Comparison of ENCODE assay signal across 8 cellular contexts in the genomic region with DNA sequence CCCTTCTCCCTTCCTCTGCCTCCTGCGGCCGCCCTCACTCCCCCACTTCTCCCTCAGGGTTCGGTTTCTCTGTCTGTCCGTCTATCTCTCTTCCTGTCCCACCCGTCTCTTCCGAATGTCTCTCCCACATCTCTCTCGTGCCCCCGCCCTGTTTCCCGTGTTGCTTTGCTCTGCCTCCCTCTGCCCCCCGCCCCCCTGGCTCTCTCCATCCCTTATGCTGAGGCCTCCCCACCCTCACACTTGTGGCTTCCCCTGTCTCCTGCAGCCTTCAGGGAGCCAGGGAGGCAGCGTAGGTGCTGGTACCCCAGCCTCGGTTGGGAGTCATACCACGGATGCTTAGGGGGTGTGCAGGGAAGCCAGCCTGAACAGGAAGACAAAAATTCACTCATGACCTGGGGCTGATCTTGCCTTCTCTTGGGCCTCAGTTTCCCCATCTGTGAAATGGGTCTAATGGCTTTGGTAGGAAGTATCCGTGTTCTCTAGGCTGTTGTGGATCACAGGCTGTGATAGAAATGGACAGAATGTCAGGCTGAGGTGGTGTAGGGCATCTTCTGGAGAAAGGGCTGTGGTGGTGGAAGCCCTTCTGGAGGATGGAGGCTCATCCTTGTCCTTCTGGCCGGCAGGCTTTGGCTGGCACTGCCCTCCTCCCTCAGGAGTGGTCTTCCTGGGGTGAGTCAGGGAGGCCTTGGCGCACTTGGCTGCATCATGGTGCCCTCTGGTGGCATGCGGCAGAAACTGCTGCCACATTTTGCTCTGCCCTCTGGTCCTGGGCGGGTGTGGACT. TPM values are rescaled to one million over a fixed set of nuclear protein-coding genes. Genes with fewer than 3 reads are reported as not detected.
A peak's percentile ranks its signal among the peaks of the same experiment; 100 is the strongest.
DNase-seq lines count a peak whose midpoint lies in the region; ATAC-seq and TF ChIP-seq lines count a peak whose summit lies in the region.

No MANE protein-coding gene starts in this region.

- H3K36me3 ChIP-seq in esophagus muscularis mucosa: no peaks in the 10 kb centered on the region

- no peaks in the 10 kb centered on the region for H3K36me3 Mint-ChIP-seq in CD4-positive, alpha-beta T cell (ENCODE audit: low read depth)
- no peaks in the 10 kb centered on the region for H3K36me3 Mint-ChIP-seq in natural killer cell treated with Interleukin-12 subunit alpha and Interleukin-12 subunit beta and Interleukin-15 and Interleukin-18, amount 100 ng/mL, for 72 hours

- H3K27ac Mint-ChIP-seq in CD4-positive, alpha-beta T cell: no peak overlapping the region
- no peak overlapping the region for H3K27ac Mint-ChIP-seq in natural killer cell treated with Interleukin-12 subunit alpha and Interleukin-12 subunit beta and Interleukin-15 and Interleukin-18, amount 100 ng/mL, for 72 hours

- CTCF ChIA-PET in CD4-positive, alpha-beta T cell (lab: Charles Lee): interaction anchor here (0.9 to 2.7 kb wide), 2 partner anchors 84 to 149 kb away, joined by 3 to 7 read pairs; no protein-coding TSS in a partner anchor

- TF ChIP-seq EP300 in esophagus muscularis mucosa (IDR thresholded peaks at IDR 0.05): no peak

- H3K9me3 Mint-ChIP-seq in CD4-positive, alpha-beta T cell: no peaks in the 10 kb centered on the region
- H3K9me3 Mint-ChIP-seq in natural killer cell treated with Interleukin-12 subunit alpha and Interleukin-12 subunit beta and Interleukin-15 and Interleukin-18, amount 100 ng/mL, for 72 hours: no peaks in the 10 kb centered on the region

- H3K4me3 ChIP-seq in HL-60 (replicated peaks; ENCODE audit: insufficient read depth, low read length): no peak overlapping the region
- no peak overlapping the region for H3K4me3 ChIP-seq in esophagus muscularis mucosa

- ATAC-seq in CD4-positive, alpha-beta T cell (ENCODE audit: poor library complexity): peak; percentile 46
- peak in 1 of 2 donors; percentile 74 for ATAC-seq in natural killer cell treated with Interleukin-12 subunit alpha and Interleukin-12 subunit beta and Interleukin-15 and Interleukin-18, amount 100 ng/mL, for 72 hours
- no peak for ATAC-seq in GM21447 (IDR thresholded peaks at IDR 0.05; ENCODE audit: unreplicated experiment)

- peak; percentile 86 for TF ChIP-seq CTCF in CD4-positive, alpha-beta T cell (IDR thresholded peaks at IDR 0.05)
- TF ChIP-seq CTCF in HL-60 (IDR thresholded peaks at IDR 0.05; ENCODE audit: insufficient read depth, low read length): peak; percentile 83
- TF ChIP-seq CTCF in esophagus muscularis mucosa (IDR thresholded peaks at IDR 0.05): peak; percentile 88 to 97 (median 93)

- H3K27me3 ChIP-seq in CD4-positive, alpha-beta T cell (ENCODE audit: control insufficient read depth, insufficient read depth, low read length): no peaks in the 10 kb centered on the region
- H3K27me3 ChIP-seq in HL-60 (ENCODE audit: insufficient read depth, poor library complexity, severe bottlenecking): no peaks in the 10 kb centered on the region
- no peaks in the 10 kb centered on the region for H3K27me3 ChIP-seq in esophagus muscularis mucosa

- POLR2A ChIA-PET in CD4-positive, alpha-beta T cell (lab: Charles Lee): no interaction called here

- H3K27ac ChIP-seq in CD4-positive, alpha-beta T cell (ENCODE audit: low read depth, low read length): no peak overlapping the region
- H3K27ac ChIP-seq in HL-60 (replicated peaks) (no peak overlapping the region), esophagus muscularis mucosa (replicated peaks in 1 of 4) (no peak overlapping the region)

- WGBS in esophagus muscularis mucosa: 61% methylated on average over 18 of the region's 18 CpGs

- H3K9me3 ChIP-seq in CD4-positive, alpha-beta T cell (ENCODE audit: control insufficient read depth, low read length): no peaks in the 10 kb centered on the region
- no peaks in the 10 kb centered on the region for H3K9me3 ChIP-seq in esophagus muscularis mucosa

- no peak overlapping the region for H3K4me3 Mint-ChIP-seq in CD4-positive, alpha-beta T cell
- no peak overlapping the region for H3K4me3 Mint-ChIP-seq in natural killer cell treated with Interleukin-12 subunit alpha and Interleukin-12 subunit beta and Interleukin-15 and Interleukin-18, amount 100 ng/mL, for 72 hours

- peak; percentile 36 to 67 (median 49) for DNase-seq in CD4-positive, alpha-beta T cell
- DNase-seq in HL-60 (ENCODE audit: low read depth in 1 of 2, low spot score in 1 of 2) (peak; percentile 45 to 52), NOMO-1 treated with dmso at 0.1 percent for 144 hours (lab: John Stamatoyannopoulos, UW; ENCODE audit: unreplicated experiment) (peak; percentile 23), activated T-cell treated with anti-CD3 and anti-CD28 coated beads for 24 hours (ENCODE audit: low read depth) (peak; percentile 52), esophagus muscularis mucosa (ENCODE audit: extremely low spot score) (no peak)
- peak; percentile 82 for DNase-seq in natural killer cell treated with Interleukin-12 subunit alpha and Interleukin-12 subunit beta and Interleukin-15 and Interleukin-18, amount 100 ng/mL, for 72 hours (ENCODE audit: low spot score)
- DNase-seq in stimulated activated naive CD4-positive, alpha-beta T cell (lab: John Stamatoyannopoulos, UW): peak in 5 of 6 experiments; percentile 34 to 64 (median 37)

- no peak for TF ChIP-seq POLR2A in esophagus muscularis mucosa (IDR thresholded peaks at IDR 0.05; ENCODE audit: low read depth)

- peaks cover 5% of the 10 kb centered on the region for H3K27me3 Mint-ChIP-seq in CD4-positive, alpha-beta T cell
- peaks cover 0 to 11% of the 10 kb centered on the region in 2 donors for H3K27me3 Mint-ChIP-seq in natural killer cell treated with Interleukin-12 subunit alpha and Interleukin-12 subunit beta and Interleukin-15 and Interleukin-18, amount 100 ng/mL, for 72 hours

- H3K4me1 Mint-ChIP-seq in CD4-positive, alpha-beta T cell (ENCODE audit: low read depth): no peaks in the 10 kb centered on the region
- H3K4me1 Mint-ChIP-seq in natural killer cell treated with Interleukin-12 subunit alpha and Interleukin-12 subunit beta and Interleukin-15 and Interleukin-18, amount 100 ng/mL, for 72 hours (ENCODE audit: low read depth in 2 of 2): peaks cover 0 to 3% of the 10 kb centered on the region in 2 donors

- intact Hi-C loops in CD4-positive, alpha-beta T cell (cut with DNase I, micrococcal nuclease): loop anchor here (1.0 to 5.0 kb wide), 4 partner anchors 93 to 148 kb away; no protein-coding TSS in a partner anchor
- intact Hi-C loops in esophagus muscularis mucosa (cut with DNase I): loop anchor here (1.0 to 2.0 kb wide), 2 partner anchors 134 to 148 kb away; no protein-coding TSS in a partner anchor

- H3K4me1 ChIP-seq in esophagus muscularis mucosa: peaks cover 11 to 27% (median 12%) of the 10 kb centered on the region in 4 donors

RNA-seq across cellular contexts. Expression of a gene that starts 55.5 kb away (rescaled TPM):
- 1 to 10 TPM; 1.2 to 2.2 TPM for total RNA-seq in CD4-positive, alpha-beta T cell
- 1 to 10 TPM in 1 of 4 donors, under 1 TPM in 3; 0.33 to 1.3 (median 0.53) TPM for total RNA-seq in esophagus muscularis mucosa
- total RNA-seq in natural killer cell treated with Interleukin-12 subunit alpha and Interleukin-12 subunit beta and Interleukin-15 and Interleukin-18, amount 100 ng/mL, for 72 hours: not detected
